ENCODE assay signal across 34 cellular contexts in genomic region chr6:51007237-51007636, GRCh38.
A peak's percentile ranks its signal among the peaks of the same experiment; 100 is the strongest.
DNase-seq lines count a peak whose midpoint lies in the region; ATAC-seq, FAIRE-seq and TF ChIP-seq lines count a peak whose summit lies in the region.
"Had no signal": no experiment of that assay in that cellular context is flagged by ENCODE, and none has a peak within 500 bp of the region (broad histone marks: within the 10 kb centered on the region; RNA-seq: fewer than 3 reads in every experiment).

No MANE protein-coding gene starts in this region.

- H3K9me3 ChIP-seq in GM23248 (ENCODE audit: low read depth) (no peaks in the 10 kb centered on the region), left lung (peaks cover 0 to 5% of the 10 kb centered on the region in 2 donors)
- H3K9me3 ChIP-seq: A549; BE2C; BLaER1; BLaER1 treated with 17β-estradiol and CSF1 and Interleukin-3, amounts not matched to agents 10 nM and 100 nM; Caco-2 had no signal

- H3K4me3 ChIP-seq in bronchial epithelial cell (ENCODE audit: low read depth, low read length) (no peak overlapping the region), epithelial cell of esophagus (ENCODE audit: low read length) (no peak overlapping the region), GM23248 (no peak overlapping the region), left lung (no peak overlapping the region)
- H3K4me3 ChIP-seq: A549; BLaER1; BLaER1 treated with 17β-estradiol and CSF1 and Interleukin-3, amounts not matched to agents 10 nM and 100 nM had no signal

- no peak overlapping the region for H2AFZ ChIP-seq in GM23248

- no peaks in the 10 kb centered on the region for H3K4me1 ChIP-seq in foreskin keratinocyte
- no peaks in the 10 kb centered on the region for H3K4me1 ChIP-seq in GM23248 (ENCODE audit: insufficient read depth)
- H3K4me1 ChIP-seq in left lung: no peaks in the 10 kb centered on the region
- H3K4me1 ChIP-seq: A549, BE2C, BLaER1, Caco-2 had no signal

- in situ Hi-C loops in GM23248 (cut with MboI): no loop called here

- no peak overlapping the region for H3K27ac ChIP-seq in foreskin keratinocyte
- no peak overlapping the region for H3K27ac ChIP-seq in GM23248
- H3K27ac ChIP-seq in left lung: no peak overlapping the region
- H3K27ac ChIP-seq: 22Rv1; A549; BLaER1; BLaER1 treated with 17β-estradiol and CSF1 and Interleukin-3, amounts not matched to agents 10 nM and 100 nM; C4-2B had no signal

- intact Hi-C loops in left lung (cut with DNase I): no loop called here

- no peaks in the 10 kb centered on the region for H3K79me2 ChIP-seq in GM23248 (ENCODE audit: insufficient read depth)

- TF ChIP-seq CTCF in D721Med (IDR thresholded peaks at IDR 0.05; ENCODE audit: insufficient read depth, missing control alignments): no peak
- TF ChIP-seq CTCF in bronchial epithelial cell (IDR thresholded peaks at IDR 0.05; ENCODE audit: insufficient read depth, low read length, severe bottlenecking): no peak
- TF ChIP-seq CTCF in epithelial cell of esophagus (IDR thresholded peaks at IDR 0.05; ENCODE audit: insufficient read depth, low read depth, low read length, missing control alignments): no peak
- TF ChIP-seq CTCF in foreskin keratinocyte (conservative IDR thresholded peaks at IDR 0.05): no peak
- no peak for TF ChIP-seq CTCF in left lung (IDR thresholded peaks at IDR 0.05)

- H3K36me3 ChIP-seq in bronchial epithelial cell (ENCODE audit: control insufficient read depth, insufficient read depth, low read length): no peaks in the 10 kb centered on the region
- H3K36me3 ChIP-seq in GM23248 (ENCODE audit: low read depth): no peaks in the 10 kb centered on the region
- no peaks in the 10 kb centered on the region for H3K36me3 ChIP-seq in left lung
- H3K36me3 ChIP-seq: BE2C; BLaER1; BLaER1 treated with 17β-estradiol and CSF1 and Interleukin-3, amounts not matched to agents 10 nM and 100 nM had no signal

- H3K9me2 ChIP-seq in GM23248 (ENCODE audit: insufficient read depth): no peaks in the 10 kb centered on the region

- no peak overlapping the region for H3K9ac ChIP-seq in GM23248
- H3K9ac ChIP-seq: BLaER1; BLaER1 treated with 17β-estradiol and CSF1 and Interleukin-3, amounts not matched to agents 10 nM and 100 nM had no signal

- H3K27me3 ChIP-seq in bronchial epithelial cell (ENCODE audit: control insufficient read depth, insufficient read depth, low read length) (no peaks in the 10 kb centered on the region), foreskin keratinocyte (no peaks in the 10 kb centered on the region), GM23248 (replicated peaks; ENCODE audit: insufficient read depth) (no peaks in the 10 kb centered on the region), left lung (no peaks in the 10 kb centered on the region)
- H3K27me3 ChIP-seq: BE2C; BLaER1; BLaER1 treated with 17β-estradiol and CSF1 and Interleukin-3, amounts not matched to agents 10 nM and 100 nM had no signal

- no peaks in the 10 kb centered on the region for H4K20me1 ChIP-seq in GM23248 (ENCODE audit: insufficient read depth)
- H4K20me1 ChIP-seq: BLaER1; BLaER1 treated with 17β-estradiol and CSF1 and Interleukin-3, amounts not matched to agents 10 nM and 100 nM had no signal

- FAIRE-seq in D721Med (lab: Jason Lieb, UNC) (peak; percentile 29), bronchial epithelial cell (lab: Jason Lieb, UNC) (no peak)
- FAIRE-seq: A204.1, A549 had no signal

- no peak overlapping the region for H3K4me2 ChIP-seq in GM23248 (ENCODE audit: unreplicated experiment)
- H3K4me2 ChIP-seq: A549; BLaER1; BLaER1 treated with 17β-estradiol and CSF1 and Interleukin-3, amounts not matched to agents 10 nM and 100 nM had no signal

- ATAC-seq in foreskin keratinocyte (peak; percentile 55), HG02588 (IDR thresholded peaks at IDR 0.05; ENCODE audit: unreplicated experiment) (no peak), left lung (no peak)
- ATAC-seq: A549; CD8-positive, alpha-beta T cell had no signal

- no peaks in the 10 kb centered on the region for H3F3A ChIP-seq in GM23248 (ENCODE audit: insufficient read depth)

- DNase-seq in D721Med (ENCODE audit: insufficient read length, low spot score): no peak
- DNase-seq in bronchial epithelial cell (ENCODE audit: low read depth): peak; percentile 77
- peak; percentile 48 for DNase-seq in epithelial cell of esophagus (ENCODE audit: low read depth)
- DNase-seq in foreskin keratinocyte: peak in 1 of 2 donors; percentile 48
- DNase-seq in activated gamma-delta T cell (lab: John Stamatoyannopoulos, UW): no peak
- no peak for DNase-seq in GM23248
- DNase-seq in left lung: no peak
- DNase-seq: 8988T; ACHN; AML-193; BE2C; C1 segment of cervical spinal cord; Caco-2; Calu3; CD4-positive, alpha-beta memory T cell; CD4-positive, alpha-beta T cell; CD4-positive, CD25-positive, alpha-beta regulatory T cell; CD8-positive, alpha-beta memory T cell; CD8-positive, alpha-beta T cell; COR-L47; DMS 273 treated with DMSO at 0.1 percent for 48 hours; DMS153; DMS53; DMS79; DMS79 treated with DMSO at 0.1 percent for 48 hours; DND-41; EL had no signal

Comparison
In these comparisons a context has a peak if more than half of its experiments do, and no peak if none do; other contexts are left out.
1. DNase-seq: peak in bronchial epithelial cell (single experiment) and epithelial cell of esophagus (single experiment); none in D721Med (single experiment), activated gamma-delta T cell (single experiment), GM23248 (single experiment) and left lung (0 of 2).